1 cellular context compared by ENCODE assay signal in genomic region chr12:52971701-52972329, GRCh38.
TF ChIP-seq lines count a peak whose summit lies in the region.

No MANE protein-coding gene starts in this region.

TF ChIP-seq in IMR-90, 13 proteins besides CTCF, POLR2A, EP300 and RAD21:
- TF ChIP-seq NFE2L2 (IDR thresholded peaks at IDR 0.05; ENCODE audit: low read depth, low read length) (no peak), CEBPB (IDR thresholded peaks at IDR 0.05; ENCODE audit: low read depth, low read length) (peak; percentile 54), CHD1 (IDR thresholded peaks at IDR 0.05; ENCODE audit: low read depth, low read length) (no peak), USF2 (IDR thresholded peaks at IDR 0.05; ENCODE audit: low read depth, low read length) (no peak), RCOR1 (IDR thresholded peaks at IDR 0.05; ENCODE audit: insufficient replicate concordance, low read length) (no peak), RFX5 (IDR thresholded peaks at IDR 0.05; ENCODE audit: low read depth, low read length) (no peak), FOS (IDR thresholded peaks at IDR 0.05; ENCODE audit: low read depth, low read length) (peak; percentile 37; the same call in 1 of the 2 replicates), MAFK (IDR thresholded peaks at IDR 0.05; ENCODE audit: low read depth, low read length) (peak; percentile 69), BHLHE40 (IDR thresholded peaks at IDR 0.05; ENCODE audit: low read depth, low read length) (no peak), ELK1 (IDR thresholded peaks at IDR 0.05; ENCODE audit: borderline replicate concordance, low read depth, low read length) (no peak), SMC3 (IDR thresholded peaks at IDR 0.05; ENCODE audit: low read depth, low read length) (no peak), MXI1 (IDR thresholded peaks at IDR 0.05; ENCODE audit: borderline replicate concordance, low read depth, low read length) (no peak), MAZ (IDR thresholded peaks at IDR 0.05; ENCODE audit: borderline replicate concordance, low read depth, low read length) (no peak)
